ENCODE assay signal across 25 cellular contexts in genomic region chr2:69682525-69682924, GRCh38. TPM values are rescaled to one million over a fixed set of nuclear protein-coding genes. Genes with fewer than 3 reads are reported as not detected.
A peak's percentile ranks its signal among the peaks of the same experiment; 100 is the strongest.
DNase-seq lines count a peak whose midpoint lies in the region; ATAC-seq, FAIRE-seq and TF ChIP-seq lines count a peak whose summit lies in the region.
"Had no signal": no experiment of that assay in that cellular context is flagged by ENCODE, and none has a peak within 500 bp of the region (broad histone marks: within the 10 kb centered on the region; RNA-seq: fewer than 3 reads in every experiment).

No MANE protein-coding gene starts in this region.

- no peaks in the 10 kb centered on the region for H3K9me3 Mint-ChIP-seq in CD4-positive, alpha-beta T cell
- H3K9me3 Mint-ChIP-seq: CD8-positive, alpha-beta memory T cell; IgD-negative memory B cell; neural crest cell had no signal

- H3K4ac ChIP-seq in mesenchymal stem cell (ENCODE audit: low read depth in 1 of 2, low read length in 2 of 2) = no peak overlapping the region

- CTCF ChIA-PET in A549 (lab: Yijun Ruan, JAX) = interaction anchor here (1.9 to 2.0 kb wide), 2 partner anchors 32 to 117 kb away, joined by 9 to 11 read pairs; no protein-coding TSS in a partner anchor
- CTCF ChIA-PET in CD4-positive, alpha-beta T cell (lab: Charles Lee) = interaction anchor here (1.6 kb wide), 1 partner anchor 38 kb away, joined by 3 read pairs; no protein-coding TSS in a partner anchor

- no peak overlapping the region for H2BK5ac ChIP-seq in mesenchymal stem cell (ENCODE audit: low read depth, low read length, poor library complexity, severe bottlenecking)

- H3K4me1 Mint-ChIP-seq in CD4-positive, alpha-beta T cell (ENCODE audit: low read depth) = peaks cover 69% of the 10 kb centered on the region
- H3K4me1 Mint-ChIP-seq: neural crest cell had no signal

- FAIRE-seq in A549 (lab: Jason Lieb, UNC) = no peak

- DNase-seq in A549 (ENCODE audit: low read depth in 1 of 2, low spot score in 1 of 2) = no peak
- DNase-seq in CD4-positive, alpha-beta T cell = no peak
- DNase-seq in mesenchymal stem cell = no peak
- no peak for DNase-seq in erythroblast (lab: John Stamatoyannopoulos, UW)
- no peak for DNase-seq in kidney glomerular epithelial cell (lab: John Stamatoyannopoulos, UW)
- no peak for DNase-seq in NCI-H748 (lab: John Stamatoyannopoulos, UW; ENCODE audit: unreplicated experiment)
- DNase-seq: activated CD4-positive, alpha-beta T cell treated with anti-CD3 and anti-CD28 coated beads, Interleukin-2, amount 50 U/mL, for 4 hours; activated effector memory CD4-positive, alpha-beta T cell treated with anti-CD3 and anti-CD28 coated beads, Interleukin-2, amount 50 U/mL, for 16 hours; CD8-positive, alpha-beta memory T cell; DMS153; effector CD4-positive, alpha-beta T cell; gastrocnemius medialis; MM.1S; mucosa of descending colon; NCI-H1417 treated with DMSO at 0.1 percent for 48 hours; Peyer's patch; stomach; tibial artery; WERI-Rb-1 had no signal

- H3K4me1 ChIP-seq in A549 = peaks cover 34% of the 10 kb centered on the region
- H3K4me1 ChIP-seq in mesenchymal stem cell (ENCODE audit: control insufficient read depth, insufficient read depth, low read depth, low read length) = no peaks in the 10 kb centered on the region
- H3K4me1 ChIP-seq: Peyer's patch had no signal

- H3K14ac ChIP-seq in mesenchymal stem cell (ENCODE audit: low read length in 2 of 2) = no peak overlapping the region

- no peaks in the 10 kb centered on the region for H3K27me3 ChIP-seq in CD4-positive, alpha-beta T cell (ENCODE audit: control insufficient read depth, insufficient read depth, low read length)
- H3K27me3 ChIP-seq in mesenchymal stem cell (ENCODE audit: control insufficient read depth in 1 of 2, insufficient read depth in 1 of 2, low read length in 2 of 2) = no peaks in the 10 kb centered on the region
- H3K27me3 ChIP-seq: brain microvascular endothelial cell, esophagus muscularis mucosa, gastrocnemius medialis, Peyer's patch, SJCRH30, stomach, tibial artery had no signal

- no peak overlapping the region for H4K91ac ChIP-seq in mesenchymal stem cell (ENCODE audit: low read length)

- peak overlapping the region; percentile 61 for H3K9ac ChIP-seq in mesenchymal stem cell (ENCODE audit: low read length)

- H3K4me3 ChIP-seq in A549 (no peak overlapping the region), mesenchymal stem cell (ENCODE audit: insufficient read depth in 1 of 2, low read depth in 1 of 2, low read length in 2 of 2) (no peak overlapping the region)
- H3K4me3 ChIP-seq: gastrocnemius medialis, mucosa of descending colon, Peyer's patch, SJCRH30, stomach, tibial artery had no signal

- H2BK12ac ChIP-seq in mesenchymal stem cell (ENCODE audit: low read length in 2 of 2) = no peak overlapping the region

- H2AK5ac ChIP-seq in mesenchymal stem cell (ENCODE audit: low read length, severe bottlenecking) = no peak overlapping the region

- TF ChIP-seq RAD21 in A549 (conservative IDR thresholded peaks at IDR 0.05 in 1 of 2, IDR thresholded peaks at IDR 0.05 in 1 of 2) = no peak

- H3K79me1 ChIP-seq in mesenchymal stem cell (replicated peaks; ENCODE audit: low read length, poor library complexity, severe bottlenecking) = no peaks in the 10 kb centered on the region

- H4K8ac ChIP-seq in mesenchymal stem cell (ENCODE audit: low read length) = no peak overlapping the region

- intact Hi-C loops in CD4-positive, alpha-beta T cell (cut with DNase I, micrococcal nuclease) = no loop called here

- H3K36me3 ChIP-seq in mesenchymal stem cell (ENCODE audit: control insufficient read depth in 1 of 2, insufficient read depth in 2 of 2, low read depth in 1 of 2, low read length in 2 of 2) = no peaks in the 10 kb centered on the region
- H3K36me3 ChIP-seq: brain microvascular endothelial cell, esophagus muscularis mucosa, gastrocnemius medialis, Peyer's patch, SJCRH30, stomach, tibial artery, WERI-Rb-1 had no signal

- H3K27me3 Mint-ChIP-seq in CD4-positive, alpha-beta T cell = no peaks in the 10 kb centered on the region
- H3K27me3 Mint-ChIP-seq: CD8-positive, alpha-beta memory T cell had no signal

- peak overlapping the region; percentile 63 for H3K4me2 ChIP-seq in A549
- H3K4me2 ChIP-seq in mesenchymal stem cell (ENCODE audit: low read length, poor library complexity, severe bottlenecking) = no peak overlapping the region

- POLR2A ChIA-PET in A549 (lab: Yijun Ruan, JAX) = interaction anchor here (1.0 kb wide), 1 partner anchor 30 kb away, joined by 3 read pairs; no protein-coding TSS in a partner anchor
- POLR2A ChIA-PET in CD4-positive, alpha-beta T cell (lab: Charles Lee) = interaction anchor here (1.1 to 5.9 kb wide), 6 partner anchors 9 to 404 kb away, joined by 3 to 62 read pairs (median 10); partner anchors contain the start of gene AAK1

- no peak overlapping the region for H2AFZ ChIP-seq in mesenchymal stem cell (ENCODE audit: low read depth, low read length)

- H2BK120ac ChIP-seq in mesenchymal stem cell (ENCODE audit: low read depth, low read length) = no peak overlapping the region

- TF ChIP-seq EP300 in A549 (IDR thresholded peaks at IDR 0.05) = no peak

- H3K27ac Mint-ChIP-seq in CD4-positive, alpha-beta T cell = peak overlapping the region; percentile 70
- H3K27ac Mint-ChIP-seq: IgD-negative memory B cell had no signal

- no peak overlapping the region for H3K23ac ChIP-seq in mesenchymal stem cell (ENCODE audit: low read length in 2 of 2)

- no peak overlapping the region for H3K18ac ChIP-seq in mesenchymal stem cell (ENCODE audit: low read depth in 1 of 2, low read length in 2 of 2)

- no peak for ATAC-seq in A549
- no peak for ATAC-seq in CD4-positive, alpha-beta T cell (ENCODE audit: poor library complexity)
- ATAC-seq: mucosa of descending colon had no signal

- no peak for TF ChIP-seq POLR2A in A549 (IDR thresholded peaks at IDR 0.05; ENCODE audit: low read length)
- TF ChIP-seq POLR2A in erythroblast (IDR thresholded peaks at IDR 0.05; ENCODE audit: low read length) = no peak

- 82% methylated on average over 1 of the region's 1 CpG for WGBS in A549 (ENCODE audit: missing lambda C conversion rate)
- WGBS in mesenchymal stem cell = no CpG with 5 or more reads among the region's 1 CpG

- H3K36me3 Mint-ChIP-seq in CD4-positive, alpha-beta T cell (ENCODE audit: low read depth) = no peaks in the 10 kb centered on the region
- H3K36me3 Mint-ChIP-seq: CD8-positive, alpha-beta memory T cell; IgD-negative memory B cell had no signal

- H3K9me3 ChIP-seq in A549 = no peaks in the 10 kb centered on the region
- no peaks in the 10 kb centered on the region for H3K9me3 ChIP-seq in CD4-positive, alpha-beta T cell (ENCODE audit: control insufficient read depth, low read length)
- H3K9me3 ChIP-seq in mesenchymal stem cell (ENCODE audit: control insufficient read depth, low read length) = no peaks in the 10 kb centered on the region
- H3K9me3 ChIP-seq: esophagus muscularis mucosa, gastrocnemius medialis, mucosa of descending colon, Peyer's patch, SJCRH30, stomach, tibial artery had no signal

- H3K4me3 Mint-ChIP-seq in CD4-positive, alpha-beta T cell = no peak overlapping the region
- H3K4me3 Mint-ChIP-seq: IgD-negative memory B cell, neural crest cell had no signal

- no peak overlapping the region for H2BK15ac ChIP-seq in mesenchymal stem cell (ENCODE audit: low read depth, poor library complexity, severe bottlenecking)

- TF ChIP-seq CTCF in A549 (IDR thresholded peaks at IDR 0.05) = no peak
- no peak for TF ChIP-seq CTCF in CD4-positive, alpha-beta T cell (IDR thresholded peaks at IDR 0.05)
- TF ChIP-seq CTCF in VCaP (conservative IDR thresholded peaks at IDR 0.05) = no peak

- H3K27ac ChIP-seq in A549 (no peak overlapping the region), VCaP (peak overlapping the region; percentile 90), mesenchymal stem cell (ENCODE audit: low read length, poor library complexity, severe bottlenecking) (no peak overlapping the region)
- H3K27ac ChIP-seq in CD4-positive, alpha-beta T cell (ENCODE audit: low read depth, low read length) = no peak overlapping the region
- H3K27ac ChIP-seq: tibial artery, WERI-Rb-1 had no signal

TF ChIP-seq in A549, 52 proteins besides CTCF, POLR2A, EP300 and RAD21:
- no peak for TF ChIP-seq RNF2 (IDR thresholded peaks at IDR 0.05; ENCODE audit: borderline replicate concordance, low read depth)
- TF ChIP-seq GATA3 (IDR thresholded peaks at IDR 0.05; ENCODE audit: borderline replicate concordance) = no peak
- TF ChIP-seq HEYL (CRISPR knock-in tag; IDR thresholded peaks at IDR 0.05) = no peak

RNA-seq across cellular contexts. Expression of gene AAK1, which starts 39.0 kb away (rescaled TPM):
- polyA plus RNA-seq in A549 (2011; rRNA removed) (25.7 and 26.9 TPM in 2 replicates), A549 (2017; fragmentation: RNase III; extraction: RNeasy Plus Mini Kit Qiagen cat#74134 plus additional on column Dnase treatment) (15.9 to 19.3 TPM (median 15.9 TPM) in 3 replicates)
- 8.6 and 12.2 TPM in 2 replicates for polyA plus RNA-seq in A549 (2012; cell fraction: cytosol; rRNA removed)
- polyA plus RNA-seq in A549 (2012; cell fraction: nucleus; rRNA removed) = 11.6 and 12.6 TPM in 2 replicates
- polyA minus RNA-seq in A549 (2011; rRNA and poly(A)+ RNA removed) = 29.7 and 39.7 TPM in 2 replicates
- 100 to 1,000 TPM; 201 to 208 TPM for total RNA-seq in CD4-positive, alpha-beta T cell
- polyA plus RNA-seq in mesenchymal stem cell (2013, experiment 1 of 2) = 54.5 TPM
- polyA plus RNA-seq in mesenchymal stem cell (2013, experiment 2 of 2) = 49.2 TPM

RNA-seq across cellular contexts. Expression of gene ANXA4, which starts 59.4 kb away (rescaled TPM):
- polyA plus RNA-seq in A549 (2011; rRNA removed) = 341 and 360 TPM in 2 replicates
- 322 and 418 TPM in 2 replicates for polyA plus RNA-seq in A549 (2012; cell fraction: cytosol; rRNA removed)
- polyA plus RNA-seq in A549 (2012; cell fraction: nucleus; rRNA removed) = 154 and 191 TPM in 2 replicates
- 514 to 554 TPM (median 521 TPM) in 3 replicates for polyA plus RNA-seq in A549 (2017; fragmentation: RNase III; extraction: RNeasy Plus Mini Kit Qiagen cat#74134 plus additional on column Dnase treatment)
- 342 and 464 TPM in 2 replicates for polyA minus RNA-seq in A549 (2011; rRNA and poly(A)+ RNA removed)
- total RNA-seq in CD4-positive, alpha-beta T cell = 1 to 10 TPM; 4.0 to 5.3 TPM
- 99.3 TPM for polyA plus RNA-seq in mesenchymal stem cell (2013, experiment 1 of 2)
- 95.9 TPM for polyA plus RNA-seq in mesenchymal stem cell (2013, experiment 2 of 2)
